ENCODE assay signal across 1 cellular context in the genomic region with DNA sequence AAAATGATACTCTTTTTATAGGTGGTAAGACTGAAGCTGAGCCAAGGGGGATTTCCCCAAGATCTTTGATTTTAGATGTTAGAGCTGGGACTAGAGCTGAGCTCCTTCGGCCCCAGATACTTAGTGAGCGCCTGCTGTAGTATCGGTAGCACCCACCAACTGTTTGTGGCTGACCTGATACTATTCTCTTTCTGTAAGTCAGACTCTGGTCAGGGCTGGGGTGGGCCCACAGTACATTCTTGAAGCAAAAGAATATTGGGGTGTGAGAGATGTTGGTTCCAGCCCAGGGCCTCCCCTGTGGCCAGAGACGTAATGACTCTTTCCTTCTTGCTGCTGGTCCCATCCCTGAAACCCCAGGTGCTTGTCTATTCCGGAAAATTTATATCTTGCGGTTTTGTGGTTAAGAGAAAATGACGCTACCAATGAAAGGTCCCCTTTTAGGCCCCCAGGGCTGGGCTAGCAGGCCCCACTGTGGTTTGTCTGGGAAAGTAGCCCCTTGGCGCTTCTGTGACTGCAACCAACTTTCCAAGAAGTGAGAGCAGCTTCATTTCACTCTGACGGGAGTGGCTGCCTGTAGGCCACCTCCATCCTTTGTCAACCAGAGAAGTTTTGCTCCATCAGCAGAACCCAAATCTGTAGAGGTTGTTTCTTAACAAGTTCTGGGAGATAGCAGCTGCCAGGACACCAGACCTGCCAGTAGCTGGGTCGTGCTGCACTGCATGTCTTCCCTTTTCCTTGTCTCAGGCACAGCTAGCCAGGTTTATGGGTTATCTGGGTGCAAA.
TF ChIP-seq lines count a peak whose summit lies in the region.

No MANE protein-coding gene starts in this region.

TF ChIP-seq in GM23338, 12 proteins besides CTCF, POLR2A, EP300 and RAD21 (continued from another document):
- TF ChIP-seq, protein P1, sequence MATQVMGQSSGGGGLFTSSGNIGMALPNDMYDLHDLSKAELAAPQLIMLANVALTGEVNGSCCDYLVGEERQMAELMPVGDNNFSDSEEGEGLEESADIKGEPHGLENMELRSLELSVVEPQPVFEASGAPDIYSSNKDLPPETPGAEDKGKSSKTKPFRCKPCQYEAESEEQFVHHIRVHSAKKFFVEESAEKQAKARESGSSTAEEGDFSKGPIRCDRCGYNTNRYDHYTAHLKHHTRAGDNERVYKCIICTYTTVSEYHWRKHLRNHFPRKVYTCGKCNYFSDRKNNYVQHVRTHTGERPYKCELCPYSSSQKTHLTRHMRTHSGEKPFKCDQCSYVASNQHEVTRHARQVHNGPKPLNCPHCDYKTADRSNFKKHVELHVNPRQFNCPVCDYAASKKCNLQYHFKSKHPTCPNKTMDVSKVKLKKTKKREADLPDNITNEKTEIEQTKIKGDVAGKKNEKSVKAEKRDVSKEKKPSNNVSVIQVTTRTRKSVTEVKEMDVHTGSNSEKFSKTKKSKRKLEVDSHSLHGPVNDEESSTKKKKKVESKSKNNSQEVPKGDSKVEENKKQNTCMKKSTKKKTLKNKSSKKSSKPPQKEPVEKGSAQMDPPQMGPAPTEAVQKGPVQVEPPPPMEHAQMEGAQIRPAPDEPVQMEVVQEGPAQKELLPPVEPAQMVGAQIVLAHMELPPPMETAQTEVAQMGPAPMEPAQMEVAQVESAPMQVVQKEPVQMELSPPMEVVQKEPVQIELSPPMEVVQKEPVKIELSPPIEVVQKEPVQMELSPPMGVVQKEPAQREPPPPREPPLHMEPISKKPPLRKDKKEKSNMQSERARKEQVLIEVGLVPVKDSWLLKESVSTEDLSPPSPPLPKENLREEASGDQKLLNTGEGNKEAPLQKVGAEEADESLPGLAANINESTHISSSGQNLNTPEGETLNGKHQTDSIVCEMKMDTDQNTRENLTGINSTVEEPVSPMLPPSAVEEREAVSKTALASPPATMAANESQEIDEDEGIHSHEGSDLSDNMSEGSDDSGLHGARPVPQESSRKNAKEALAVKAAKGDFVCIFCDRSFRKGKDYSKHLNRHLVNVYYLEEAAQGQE (IDR thresholded peaks at IDR 0.05; ENCODE audit: unreplicated experiment) = no peak
- no peak for TF ChIP-seq ZNF114 (CRISPR knock-in tag; IDR thresholded peaks at IDR 0.05)
- no peak for TF ChIP-seq STAT1 (IDR thresholded peaks at IDR 0.05; ENCODE audit: unreplicated experiment)
- no peak for TF ChIP-seq CREB1 (CRISPR knock-in tag; IDR thresholded peaks at IDR 0.05; ENCODE audit: low read depth)
- TF ChIP-seq JUNB (IDR thresholded peaks at IDR 0.05; ENCODE audit: unreplicated experiment) = no peak
- TF ChIP-seq POLR2AphosphoS5 (IDR thresholded peaks at IDR 0.05; ENCODE audit: low read depth) = no peak
- TF ChIP-seq, protein P2, sequence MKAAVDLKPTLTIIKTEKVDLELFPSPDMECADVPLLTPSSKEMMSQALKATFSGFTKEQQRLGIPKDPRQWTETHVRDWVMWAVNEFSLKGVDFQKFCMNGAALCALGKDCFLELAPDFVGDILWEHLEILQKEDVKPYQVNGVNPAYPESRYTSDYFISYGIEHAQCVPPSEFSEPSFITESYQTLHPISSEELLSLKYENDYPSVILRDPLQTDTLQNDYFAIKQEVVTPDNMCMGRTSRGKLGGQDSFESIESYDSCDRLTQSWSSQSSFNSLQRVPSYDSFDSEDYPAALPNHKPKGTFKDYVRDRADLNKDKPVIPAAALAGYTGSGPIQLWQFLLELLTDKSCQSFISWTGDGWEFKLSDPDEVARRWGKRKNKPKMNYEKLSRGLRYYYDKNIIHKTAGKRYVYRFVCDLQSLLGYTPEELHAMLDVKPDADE (IDR thresholded peaks at IDR 0.05) = no peak
- no peak for TF ChIP-seq EZH2 (IDR thresholded peaks at IDR 0.05; ENCODE audit: low read depth, unreplicated experiment)
- no peak for TF ChIP-seq ZNF331 (CRISPR knock-in tag; IDR thresholded peaks at IDR 0.05; ENCODE audit: low read depth)
